ENCODE assay signal across 19 cellular contexts in genomic region chr20:44435630-44436335, GRCh38. TPM values are rescaled to one million over a fixed set of nuclear protein-coding genes. Genes with fewer than 3 reads are reported as not detected.
DNase-seq lines count a peak whose midpoint lies in the region; FAIRE-seq and TF ChIP-seq lines count a peak whose summit lies in the region.
"Had no signal": no experiment of that assay in that cellular context is flagged by ENCODE, and none has a peak within 500 bp of the region (broad histone marks: within the 10 kb centered on the region; RNA-seq: fewer than 3 reads in every experiment).

No MANE protein-coding gene starts in this region.

- no peaks in the 10 kb centered on the region for H3K36me3 Mint-ChIP-seq in activated CD4-positive, alpha-beta T cell treated with anti-CD3 and anti-CD28 coated beads, Interleukin-2, amount 10 ng/mL, durations not matched to agents 7 days and 5 days (ENCODE audit: low read depth)

- DNase-seq in GM12891 (ENCODE audit: insufficient read length, low spot score): no peak
- peak; percentile 39 for DNase-seq in NOMO-1 treated with dmso at 0.1 percent for 144 hours (lab: John Stamatoyannopoulos, UW; ENCODE audit: unreplicated experiment)
- DNase-seq in colonic mucosa: peak; percentile 67
- DNase-seq in myocyte (ENCODE audit: low read depth): peak; percentile 60
- DNase-seq in NK-92 treated with Interleukin-12 subunit alpha and Interleukin-12 subunit beta, amount 100 ng/mL, for 24 hours (lab: John Stamatoyannopoulos, UW): no peak
- DNase-seq in activated CD4-positive, alpha-beta T cell treated with anti-CD3 and anti-CD28 coated beads, Interleukin-2, amount 10 ng/mL, durations not matched to agents 7 days and 5 days: no peak
- no peak for DNase-seq in stimulated activated CD4-positive, alpha-beta T cell treated with anti-CD3 and anti-CD28 coated beads, Interleukin-2, amount 100 ng/mL, for 24 hours
- DNase-seq in NCI-H187 (lab: John Stamatoyannopoulos, UW): no peak
- DNase-seq: activated effector memory CD4-positive, alpha-beta T cell treated with Interleukin-2 at 50 U/mL for 16 hours; AML-193; amygdala; hippocampal formation; kidney; NCI-H1436; NCI-H2171 treated with DMSO at 0.1 percent for 48 hours; stimulated activated CD4-positive, alpha-beta T cell treated with anti-CD3 and anti-CD28 coated beads, Interleukin-4, amount 100 ng/mL, for 1 hour had no signal

- no peak for FAIRE-seq in GM12891 (lab: Jason Lieb, UNC)
- FAIRE-seq: kidney had no signal

- no peaks in the 10 kb centered on the region for H3K4me1 ChIP-seq in colonic mucosa
- H3K4me1 ChIP-seq: suprapubic skin had no signal

- no peak for TF ChIP-seq CTCF in colonic mucosa (IDR thresholded peaks at IDR 0.05)

- H3K36me3 ChIP-seq in colonic mucosa: no peaks in the 10 kb centered on the region
- H3K36me3 ChIP-seq: ovary, suprapubic skin had no signal

- intact Hi-C loops in colonic mucosa (cut with DNase I): no loop called here

- H3K27me3 ChIP-seq in colonic mucosa: no peaks in the 10 kb centered on the region
- H3K27me3 ChIP-seq: ovary had no signal

- TF ChIP-seq POLR2A in GM12891 (IDR thresholded peaks at IDR 0.05; ENCODE audit: low read depth, low read length): no peak

- no peak overlapping the region for H3K27ac Mint-ChIP-seq in activated CD4-positive, alpha-beta T cell treated with anti-CD3 and anti-CD28 coated beads, Interleukin-2, amount 10 ng/mL, durations not matched to agents 7 days and 5 days
- H3K27ac Mint-ChIP-seq: T-helper 2 cell treated with Interferon-gamma antibody and Interleukin-4, amounts not matched to agents 5 μg/mL and 100 μg/mL, for 36 hours had no signal

- POLR2A ChIA-PET in activated CD4-positive, alpha-beta T cell treated with anti-CD3 and anti-CD28 coated beads, Interleukin-2, amount 10 ng/mL, durations not matched to agents 7 days and 5 days (lab: Charles Lee): no interaction called here

- peak overlapping the region; percentile 91 for H3K27ac ChIP-seq in colonic mucosa
- H3K27ac ChIP-seq: ovary, suprapubic skin had no signal

- H3K4me3 ChIP-seq in colonic mucosa: no peak overlapping the region
- H3K4me3 ChIP-seq: ovary, suprapubic skin had no signal

- no peaks in the 10 kb centered on the region for H3K9me3 ChIP-seq in colonic mucosa
- H3K9me3 ChIP-seq: ovary, suprapubic skin had no signal

- H3K9me3 Mint-ChIP-seq in activated CD4-positive, alpha-beta T cell treated with anti-CD3 and anti-CD28 coated beads, Interleukin-2, amount 10 ng/mL, durations not matched to agents 7 days and 5 days: no peaks in the 10 kb centered on the region
- H3K9me3 Mint-ChIP-seq: T-helper 2 cell treated with Interferon-gamma antibody and Interleukin-4, amounts not matched to agents 5 μg/mL and 100 μg/mL, for 36 hours had no signal

- no peaks in the 10 kb centered on the region for H3K4me1 Mint-ChIP-seq in activated CD4-positive, alpha-beta T cell treated with anti-CD3 and anti-CD28 coated beads, Interleukin-2, amount 10 ng/mL, durations not matched to agents 7 days and 5 days

- H3K4me3 Mint-ChIP-seq in activated CD4-positive, alpha-beta T cell treated with anti-CD3 and anti-CD28 coated beads, Interleukin-2, amount 10 ng/mL, durations not matched to agents 7 days and 5 days: no peak overlapping the region
- H3K4me3 Mint-ChIP-seq: T-helper 2 cell treated with Interferon-gamma antibody and Interleukin-4, amounts not matched to agents 5 μg/mL and 100 μg/mL, for 36 hours had no signal

- H3K9ac ChIP-seq in colonic mucosa (ENCODE audit: low read depth in 2 of 2, low read length in 2 of 2): peak overlapping the region in 1 of 2 donors; percentile 77

- peaks cover 7% of the 10 kb centered on the region for H3K27me3 Mint-ChIP-seq in activated CD4-positive, alpha-beta T cell treated with anti-CD3 and anti-CD28 coated beads, Interleukin-2, amount 10 ng/mL, durations not matched to agents 7 days and 5 days

- CTCF ChIA-PET in activated CD4-positive, alpha-beta T cell treated with anti-CD3 and anti-CD28 coated beads, Interleukin-2, amount 10 ng/mL, durations not matched to agents 7 days and 5 days (lab: Charles Lee): interaction anchor here (0.5 kb wide), 1 partner anchor 183 kb away, joined by 3 read pairs; no protein-coding TSS in a partner anchor

TF ChIP-seq in GM12891, 5 proteins besides CTCF, POLR2A, EP300 and RAD21:
- peak; percentile 20; the same call in 1 of the 2 replicates for TF ChIP-seq SPI1 (IDR thresholded peaks at IDR 0.05; ENCODE audit: low read depth, low read length)
- no peak for TF ChIP-seq TAF1 (IDR thresholded peaks at IDR 0.05; ENCODE audit: low read depth, low read length)

RNA-seq across cellular contexts. Expression of gene TTPAL, which starts 39.9 kb away (rescaled TPM):
- polyA plus RNA-seq in GM12891 (2012; ENCODE audit: low read depth, missing spikeins): 5.4 TPM
- total RNA-seq in colonic mucosa (10 to 100 TPM in 1 of 2 donors, 1 to 10 TPM in 1; 8.4 to 11.6 TPM), myocyte (4.8 and 7.2 TPM in 2 replicates)
- polyA plus RNA-seq in myocyte (2012): 6.1 TPM
- total RNA-seq in activated CD4-positive, alpha-beta T cell treated with anti-CD3 and anti-CD28 coated beads, Interleukin-2, amount 10 ng/mL, durations not matched to agents 7 days and 5 days: 10 to 100 TPM; 17.1 to 19.5 TPM

Comparison
In these comparisons a context has a peak if more than half of its experiments do, and no peak if none do; other contexts are left out.
1. DNase-seq: peak in NOMO-1 treated with dmso at 0.1 percent for 144 hours (single experiment), colonic mucosa (single experiment) and myocyte (single experiment); none in GM12891 (single experiment), NK-92 treated with Interleukin-12 subunit alpha and Interleukin-12 subunit beta, amount 100 ng/mL, for 24 hours (single experiment), activated CD4-positive, alpha-beta T cell treated with anti-CD3 and anti-CD28 coated beads, Interleukin-2, amount 10 ng/mL, durations not matched to agents 7 days and 5 days (single experiment), stimulated activated CD4-positive, alpha-beta T cell treated with anti-CD3 and anti-CD28 coated beads, Interleukin-2, amount 100 ng/mL, for 24 hours (0 of 2) and NCI-H187 (0 of 2).